In the genomic region with DNA sequence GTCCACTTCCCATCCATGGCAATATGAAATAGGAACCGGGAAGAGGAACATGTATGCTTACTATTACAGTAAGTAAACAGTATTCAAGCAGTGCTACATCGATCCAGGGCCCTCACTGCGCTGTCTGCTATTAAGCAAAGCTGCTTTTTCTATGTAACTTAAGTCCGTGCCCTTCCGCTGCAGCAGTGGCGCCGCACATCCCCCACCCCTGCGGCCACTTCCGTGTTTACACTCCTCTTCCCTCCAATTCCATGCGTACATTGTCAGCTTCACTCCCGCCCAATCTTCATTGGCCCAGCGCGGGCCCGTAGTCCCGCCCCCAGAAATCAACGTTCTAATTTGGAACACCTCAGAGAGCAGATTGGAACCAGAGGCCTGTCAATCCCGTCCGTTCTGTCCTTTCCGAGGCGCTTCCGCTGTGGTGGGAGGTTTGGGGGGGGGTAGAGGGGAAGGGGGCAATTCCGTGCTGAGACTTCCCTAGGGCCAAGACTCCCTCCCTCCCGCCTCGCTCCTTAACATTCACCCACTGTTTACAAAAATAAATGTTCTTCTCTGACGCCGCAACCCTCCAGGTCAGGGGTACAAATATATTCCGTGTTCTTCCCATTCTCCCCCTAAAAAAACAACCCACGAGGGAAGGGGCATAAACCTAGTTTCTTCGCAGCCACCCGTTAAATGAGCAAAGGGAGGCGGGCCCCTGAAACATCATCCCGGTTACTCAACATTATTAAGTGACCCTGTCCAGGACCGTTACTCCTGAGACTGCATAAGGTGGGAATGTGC, we compare ENCODE assay signal across 8 cellular contexts.
DNase-seq lines count a peak whose midpoint lies in the region; ATAC-seq and TF ChIP-seq lines count a peak whose summit lies in the region.

No MANE protein-coding gene starts in this region.

- peak overlapping the region; percentile 86 to 98 for H3K9ac ChIP-seq in liver (ENCODE audit: low read depth in 1 of 2, low read length in 2 of 2)

- peak overlapping the region; percentile 73 to 99 for H3K4me3 ChIP-seq in CD4-positive, alpha-beta memory T cell (ENCODE audit: low read length in 2 of 2)
- H3K4me3 ChIP-seq in dorsolateral prefrontal cortex (peak overlapping the region; percentile 57 to 91 (median 81)), liver (ENCODE audit: low read depth in 1 of 3, low read length in 3 of 3) (peak overlapping the region; percentile 83 to 97 (median 93))

- H3K4me3 Mint-ChIP-seq in CD4-positive, alpha-beta memory T cell, result peak overlapping the region; percentile 89 to 100 (median 92)
- peak overlapping the region; percentile 80 for H3K4me3 Mint-ChIP-seq in activated CD4-positive, alpha-beta memory T cell treated with anti-CD3 and anti-CD28 coated beads, Interleukin-2, amount 10 ng/mL, durations not matched to agents 7 days and 5 days

- peak overlapping the region; percentile 91 to 97 (median 94) for H3K27ac Mint-ChIP-seq in CD4-positive, alpha-beta memory T cell
- H3K27ac Mint-ChIP-seq in activated CD4-positive, alpha-beta memory T cell treated with anti-CD3 and anti-CD28 coated beads, Interleukin-2, amount 10 ng/mL, durations not matched to agents 7 days and 5 days, result peak overlapping the region; percentile 98

- intact Hi-C loops in CD4-positive, alpha-beta memory T cell (cut with micrococcal nuclease), result loop anchor here (1.0 to 5.0 kb wide), 6 partner anchors 16 to 1069 kb away; a partner anchor contains a TSS
- intact Hi-C loops in dorsolateral prefrontal cortex (cut with DNase I), result loop anchor here (1.0 to 5.0 kb wide), 6 partner anchors 51 to 474 kb away; a partner anchor contains a TSS

- H3K9me3 Mint-ChIP-seq in CD4-positive, alpha-beta memory T cell, result peaks cover 0 to 2% (median 0%) of the 10 kb centered on the region in 8 donors
- H3K9me3 Mint-ChIP-seq in activated CD4-positive, alpha-beta memory T cell treated with anti-CD3 and anti-CD28 coated beads, Interleukin-2, amount 10 ng/mL, durations not matched to agents 7 days and 5 days, result no peaks in the 10 kb centered on the region

- peaks cover 46% of the 10 kb centered on the region for H3K4me1 ChIP-seq in CD4-positive, alpha-beta memory T cell (ENCODE audit: insufficient read depth, low read length)
- H3K4me1 ChIP-seq in liver (ENCODE audit: control insufficient read depth in 4 of 4, insufficient read depth in 4 of 4, low read length in 3 of 4), result peaks cover 2 to 34% (median 16%) of the 10 kb centered on the region in 4 donors

- H3K36me3 Mint-ChIP-seq in CD4-positive, alpha-beta memory T cell, result peaks cover 0 to 19% of the 10 kb centered on the region in 2 donors
- peaks cover 25% of the 10 kb centered on the region for H3K36me3 Mint-ChIP-seq in activated CD4-positive, alpha-beta memory T cell treated with anti-CD3 and anti-CD28 coated beads, Interleukin-2, amount 10 ng/mL, durations not matched to agents 7 days and 5 days (ENCODE audit: low read depth)

- H3K27me3 ChIP-seq in CD4-positive, alpha-beta memory T cell (ENCODE audit: insufficient read depth, low read length), result no peaks in the 10 kb centered on the region
- H3K27me3 ChIP-seq in dorsolateral prefrontal cortex (no peaks in the 10 kb centered on the region), liver (ENCODE audit: control insufficient read depth in 4 of 4, insufficient read depth in 4 of 4, low read length in 3 of 4) (no peaks in the 10 kb centered on the region)

- H3K27me3 Mint-ChIP-seq in CD4-positive, alpha-beta memory T cell, result no peaks in the 10 kb centered on the region
- no peaks in the 10 kb centered on the region for H3K27me3 Mint-ChIP-seq in activated CD4-positive, alpha-beta memory T cell treated with anti-CD3 and anti-CD28 coated beads, Interleukin-2, amount 10 ng/mL, durations not matched to agents 7 days and 5 days

- H3K27ac ChIP-seq in CD4-positive, alpha-beta memory T cell (ENCODE audit: low read depth, low read length), result peak overlapping the region; percentile 96
- H3K27ac ChIP-seq in dorsolateral prefrontal cortex (peak overlapping the region; percentile 84 to 98 (median 94)), liver (ENCODE audit: low read depth in 1 of 2, low read length in 2 of 2) (peak overlapping the region; percentile 98 to 100)

- peaks cover 29 to 59% (median 40%) of the 10 kb centered on the region in 4 donors for H3K4me1 Mint-ChIP-seq in CD4-positive, alpha-beta memory T cell
- peaks cover 40% of the 10 kb centered on the region for H3K4me1 Mint-ChIP-seq in activated CD4-positive, alpha-beta memory T cell treated with anti-CD3 and anti-CD28 coated beads, Interleukin-2, amount 10 ng/mL, durations not matched to agents 7 days and 5 days

- peak; percentile 92 to 97 (median 93) for DNase-seq in CD4-positive, alpha-beta memory T cell
- DNase-seq in HK-2 (ENCODE audit: unreplicated experiment), result peak; percentile 96
- peak; percentile 93 for DNase-seq in NCI-H82 treated with DMSO at 0.1 percent for 48 hours (lab: John Stamatoyannopoulos, UW; ENCODE audit: unreplicated experiment)
- peak; percentile 95 for DNase-seq in activated CD4-positive, alpha-beta memory T cell treated with anti-CD3 and anti-CD28 coated beads, Interleukin-2, amount 10 ng/mL, durations not matched to agents 7 days and 5 days
- peak; percentile 87 to 98 (median 95) for DNase-seq in dorsolateral prefrontal cortex
- DNase-seq in stimulated activated CD4-positive, alpha-beta T cell treated with anti-CD3 and anti-CD28 coated beads, Interleukin-4, amount 100 ng/mL, for 1 hour, result peak; percentile 83

- no peaks in the 10 kb centered on the region for H3K9me3 ChIP-seq in CD4-positive, alpha-beta memory T cell (ENCODE audit: control insufficient read depth in 1 of 2, low read length in 2 of 2)
- H3K9me3 ChIP-seq in liver (ENCODE audit: control insufficient read depth in 4 of 4, low read length in 3 of 4), result no peaks in the 10 kb centered on the region

- CTCF ChIA-PET in CD4-positive, alpha-beta memory T cell (lab: Charles Lee; ENCODE audit: partially characterized antibody), result interaction anchor here (0.6 to 6.0 kb wide), 4 partner anchors 51 to 213 kb away, joined by 3 to 53 read pairs (median 3); no protein-coding TSS in a partner anchor
- CTCF ChIA-PET in activated CD4-positive, alpha-beta memory T cell treated with anti-CD3 and anti-CD28 coated beads, Interleukin-2, amount 10 ng/mL, durations not matched to agents 7 days and 5 days (lab: Charles Lee), result interaction anchor here (1.0 to 8.2 kb wide), 4 partner anchors 51 to 370 kb away, joined by 3 to 65 read pairs (median 7); a partner anchor contains a TSS

- ATAC-seq in GM19455 (IDR thresholded peaks at IDR 0.05; ENCODE audit: unreplicated experiment), result peak; percentile 81

- peak; percentile 40 to 52 for TF ChIP-seq RAD21 in liver (IDR thresholded peaks at IDR 0.05)

- under 1% methylated on average over 33 of the region's 33 CpGs for WGBS in liver

- TF ChIP-seq CTCF in dorsolateral prefrontal cortex (IDR thresholded peaks at IDR 0.05 in 54 of 56, conservative IDR thresholded peaks at IDR 0.05 in 2 of 56; ENCODE audit: low read depth in 1 of 56, partially characterized antibody in 56 of 56) (peak in 34 of 56 donors; percentile 4 to 53 (median 25)), liver (IDR thresholded peaks at IDR 0.05; ENCODE audit: low read depth, low read length, missing input control) (no peak)

- POLR2A ChIA-PET in CD4-positive, alpha-beta memory T cell (lab: Charles Lee; ENCODE audit: partially characterized antibody), result interaction anchor here (0.5 to 5.2 kb wide), 20 partner anchors 9 to 1069 kb away, joined by 3 to 50 read pairs (median 6); a partner anchor contains a TSS
- POLR2A ChIA-PET in activated CD4-positive, alpha-beta memory T cell treated with anti-CD3 and anti-CD28 coated beads, Interleukin-2, amount 10 ng/mL, durations not matched to agents 7 days and 5 days (lab: Charles Lee), result interaction anchor here (0.7 to 7.1 kb wide), 14 partner anchors 10 to 474 kb away, joined by 3 to 67 read pairs (median 6); a partner anchor contains a TSS

- no peaks in the 10 kb centered on the region for H3K36me3 ChIP-seq in CD4-positive, alpha-beta memory T cell (ENCODE audit: insufficient read depth, low read length)
- H3K36me3 ChIP-seq in liver (ENCODE audit: control insufficient read depth in 4 of 4, insufficient read depth in 3 of 4, low read depth in 1 of 4, low read length in 3 of 4), result no peaks in the 10 kb centered on the region

TF ChIP-seq in liver, 16 proteins besides CTCF, POLR2A, EP300 and RAD21 (continues in another document):
- TF ChIP-seq, protein P1, sequence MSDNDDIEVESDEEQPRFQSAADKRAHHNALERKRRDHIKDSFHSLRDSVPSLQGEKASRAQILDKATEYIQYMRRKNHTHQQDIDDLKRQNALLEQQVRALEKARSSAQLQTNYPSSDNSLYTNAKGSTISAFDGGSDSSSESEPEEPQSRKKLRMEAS (IDR thresholded peaks at IDR 0.05), result peak; percentile 99
- TF ChIP-seq YY1 (IDR thresholded peaks at IDR 0.05), result peak; percentile 80
- TF ChIP-seq, protein P2, sequence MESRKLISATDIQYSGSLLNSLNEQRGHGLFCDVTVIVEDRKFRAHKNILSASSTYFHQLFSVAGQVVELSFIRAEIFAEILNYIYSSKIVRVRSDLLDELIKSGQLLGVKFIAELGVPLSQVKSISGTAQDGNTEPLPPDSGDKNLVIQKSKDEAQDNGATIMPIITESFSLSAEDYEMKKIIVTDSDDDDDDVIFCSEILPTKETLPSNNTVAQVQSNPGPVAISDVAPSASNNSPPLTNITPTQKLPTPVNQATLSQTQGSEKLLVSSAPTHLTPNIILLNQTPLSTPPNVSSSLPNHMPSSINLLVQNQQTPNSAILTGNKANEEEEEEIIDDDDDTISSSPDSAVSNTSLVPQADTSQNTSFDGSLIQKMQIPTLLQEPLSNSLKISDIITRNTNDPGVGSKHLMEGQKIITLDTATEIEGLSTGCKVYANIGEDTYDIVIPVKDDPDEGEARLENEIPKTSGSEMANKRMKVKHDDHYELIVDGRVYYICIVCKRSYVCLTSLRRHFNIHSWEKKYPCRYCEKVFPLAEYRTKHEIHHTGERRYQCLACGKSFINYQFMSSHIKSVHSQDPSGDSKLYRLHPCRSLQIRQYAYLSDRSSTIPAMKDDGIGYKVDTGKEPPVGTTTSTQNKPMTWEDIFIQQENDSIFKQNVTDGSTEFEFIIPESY (IDR thresholded peaks at IDR 0.05), result peak; percentile 56
- TF ChIP-seq SP1 (IDR thresholded peaks at IDR 0.05), result peak; percentile 90

Comparison
In these comparisons a context has a peak if more than half of its experiments do, and no peak if none do; other contexts are left out.
1. Peak in every context shown above with its lines: DNase-seq, ATAC-seq, H3K4me3 ChIP-seq and H3K27ac ChIP-seq.